In the genomic region with DNA sequence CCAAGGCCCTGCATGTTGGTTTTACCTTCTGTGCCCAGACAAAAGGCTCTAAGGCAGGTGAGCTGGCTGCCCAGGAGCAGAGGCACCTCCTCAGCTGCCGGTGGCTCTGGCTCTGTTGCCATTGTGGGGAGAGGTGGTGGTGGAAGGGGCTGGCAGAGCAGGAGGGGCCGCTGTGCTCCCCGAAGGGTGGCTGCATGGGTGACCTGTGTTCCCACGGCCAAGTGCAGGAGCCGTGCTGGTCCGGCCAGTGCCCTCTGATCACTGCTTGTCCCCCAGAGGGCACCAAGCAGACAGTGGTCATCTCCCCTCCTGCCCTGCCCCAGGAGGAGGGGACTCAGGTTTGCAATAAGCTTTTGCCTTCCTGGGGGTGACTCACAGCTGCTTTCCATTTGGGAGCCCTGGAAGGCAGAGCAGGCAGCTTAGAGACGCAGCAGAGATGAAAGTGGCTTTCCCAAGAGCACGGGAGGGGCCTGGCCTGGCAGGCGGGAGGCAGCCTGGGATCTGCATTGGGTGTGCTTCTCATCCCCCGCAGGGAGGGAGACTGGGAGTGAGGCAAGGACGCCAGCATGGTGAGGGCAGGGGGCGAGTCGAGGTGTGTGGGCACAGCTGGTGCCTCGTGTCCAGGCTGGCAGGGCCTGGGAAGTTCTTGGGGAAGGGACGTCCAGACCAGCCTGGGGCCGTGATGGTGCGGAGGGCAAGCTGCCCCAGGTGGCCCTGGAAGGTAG, we compare ENCODE assay signal across 2 cellular contexts.
A peak's percentile ranks its signal among the peaks of the same experiment; 100 is the strongest.
TF ChIP-seq lines count a peak whose summit lies in the region.

No MANE protein-coding gene starts in this region.

TF ChIP-seq in IMR-90, 13 proteins besides CTCF, POLR2A, EP300 and RAD21:
- TF ChIP-seq BHLHE40 (IDR thresholded peaks at IDR 0.05; ENCODE audit: low read depth, low read length) (0 out of 2 replicates have a peak, but pooled peaks have one; percentile 6), FOS (IDR thresholded peaks at IDR 0.05; ENCODE audit: low read depth, low read length) (no peak), NFE2L2 (IDR thresholded peaks at IDR 0.05; ENCODE audit: low read depth, low read length) (no peak)
- TF ChIP-seq, protein P1, sequence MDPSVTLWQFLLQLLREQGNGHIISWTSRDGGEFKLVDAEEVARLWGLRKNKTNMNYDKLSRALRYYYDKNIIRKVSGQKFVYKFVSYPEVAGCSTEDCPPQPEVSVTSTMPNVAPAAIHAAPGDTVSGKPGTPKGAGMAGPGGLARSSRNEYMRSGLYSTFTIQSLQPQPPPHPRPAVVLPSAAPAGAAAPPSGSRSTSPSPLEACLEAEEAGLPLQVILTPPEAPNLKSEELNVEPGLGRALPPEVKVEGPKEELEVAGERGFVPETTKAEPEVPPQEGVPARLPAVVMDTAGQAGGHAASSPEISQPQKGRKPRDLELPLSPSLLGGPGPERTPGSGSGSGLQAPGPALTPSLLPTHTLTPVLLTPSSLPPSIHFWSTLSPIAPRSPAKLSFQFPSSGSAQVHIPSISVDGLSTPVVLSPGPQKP (IDR thresholded peaks at IDR 0.05; ENCODE audit: borderline replicate concordance, low read depth, low read length): no peak

TF ChIP-seq in H1, 55 proteins besides CTCF, POLR2A, EP300 and RAD21:
- no peak for TF ChIP-seq SUZ12 (IDR thresholded peaks at IDR 0.05; ENCODE audit: low read length)
- TF ChIP-seq SIRT6 (IDR thresholded peaks at IDR 0.05; ENCODE audit: low read length): no peak
- no peak for TF ChIP-seq SP2 (IDR thresholded peaks at IDR 0.05; ENCODE audit: low read length)
- no peak for TF ChIP-seq RNF2 (IDR thresholded peaks at IDR 0.05; ENCODE audit: borderline replicate concordance, low read depth, low read length, missing control alignments, poor library complexity, severe bottlenecking)
TF ChIP-seq in H1: peak in this region for 0.
